Comparison of ENCODE assay signal across 27 cellular contexts in the genomic region with DNA sequence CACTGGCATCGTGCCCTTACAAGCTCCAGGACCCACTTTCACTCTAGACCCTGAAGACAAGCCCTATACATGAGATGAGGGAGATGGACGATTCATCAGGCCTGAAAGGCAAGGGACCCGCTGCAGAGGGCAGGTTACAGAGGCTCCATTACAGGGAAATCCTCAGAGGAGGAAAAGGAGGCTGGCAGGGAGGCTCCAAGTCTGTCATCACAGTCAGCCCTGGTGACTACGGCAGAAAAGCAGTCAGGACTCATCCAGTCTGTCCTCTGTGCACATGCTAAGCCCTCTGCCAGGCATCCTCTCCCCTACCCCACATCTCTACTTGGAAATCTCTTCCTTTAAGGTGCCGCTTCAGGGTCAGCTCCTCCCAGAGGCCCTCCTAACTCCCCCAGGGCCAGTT.
"Had no signal": no experiment of that assay in that cellular context is flagged by ENCODE, and none has a peak within 500 bp of the region (broad histone marks: within the 10 kb centered on the region; RNA-seq: fewer than 3 reads in every experiment).

No MANE protein-coding gene starts in this region.

- H3K27ac Mint-ChIP-seq: dendritic cell treated with granulocyte-macrophage colony-stimulating factor and Interleukin-4, amounts not matched to agents 40 ng/mL and 50 ng/mL, for 4 days; naive B cell; stimulated activated memory B cell treated with anti-CD40 and anti-IgM and Interleukin-4, amounts not matched to agents 10 μg/mL and 1 μg/mL and 100 μg/mL, for 72 hours; stimulated activated naive CD8-positive, alpha-beta T cell treated with anti-CD3 and anti-CD28 coated beads, Interleukin-15, Interleukin-2, amounts not matched to agents 100 ng/mL and 50 ng/mL, for 24 hours had no signal

- ATAC-seq: foreskin keratinocyte; gastroesophageal sphincter; left ventricle myocardium superior; mucosa of descending colon; natural killer cell treated with Interleukin-12 subunit alpha and Interleukin-12 subunit beta and Interleukin-15 and Interleukin-18, amount 100 ng/mL, for 72 hours; stimulated activated memory B cell treated with anti-CD40 and anti-IgM and Interleukin-4, amounts not matched to agents 10 μg/mL and 1 μg/mL and 100 μg/mL, for 72 hours; upper lobe of right lung had no signal

- H3K4me1 Mint-ChIP-seq: naive B cell; neural crest cell; stimulated activated memory B cell treated with anti-CD40 and anti-IgM and Interleukin-4, amounts not matched to agents 10 μg/mL and 1 μg/mL and 100 μg/mL, for 72 hours had no signal

- H3K27me3 Mint-ChIP-seq: dendritic cell treated with granulocyte-macrophage colony-stimulating factor and Interleukin-4, amounts not matched to agents 40 ng/mL and 50 ng/mL, for 4 days; natural killer cell treated with Interleukin-12 subunit alpha and Interleukin-12 subunit beta and Interleukin-15 and Interleukin-18, amount 100 ng/mL, for 72 hours; stimulated activated naive CD8-positive, alpha-beta T cell treated with anti-CD3 and anti-CD28 coated beads, Interleukin-15, Interleukin-2, amounts not matched to agents 100 ng/mL and 50 ng/mL, for 24 hours had no signal

- H3K9me3 ChIP-seq: lower lobe of right lung, mucosa of descending colon, prostate gland, sigmoid colon, thoracic aorta, upper lobe of right lung, uterus had no signal

- H3K4me3 Mint-ChIP-seq: dendritic cell treated with granulocyte-macrophage colony-stimulating factor and Interleukin-4, amounts not matched to agents 40 ng/mL and 50 ng/mL, for 4 days; immature natural killer cell; mesothelial cell of epicardium; naive B cell; natural killer cell treated with Interleukin-12 subunit alpha and Interleukin-12 subunit beta and Interleukin-15 and Interleukin-18, amount 100 ng/mL, for 72 hours; neural crest cell; stimulated activated memory B cell treated with anti-CD40 and anti-IgM and Interleukin-4, amounts not matched to agents 10 μg/mL and 1 μg/mL and 100 μg/mL, for 72 hours; stimulated activated naive CD8-positive, alpha-beta T cell treated with anti-CD3 and anti-CD28 coated beads, Interleukin-15, Interleukin-2, amounts not matched to agents 100 ng/mL and 50 ng/mL, for 24 hours had no signal

- H3K27ac ChIP-seq: esophagus muscularis mucosa, foreskin keratinocyte, gastroesophageal sphincter, lower lobe of right lung, prostate gland, sigmoid colon, thoracic aorta, tibial nerve, upper lobe of right lung, uterus had no signal

- H3K4me1 ChIP-seq: foreskin keratinocyte, lower lobe of right lung, prostate gland, upper lobe of right lung had no signal

- H3K9me3 Mint-ChIP-seq: dendritic cell treated with granulocyte-macrophage colony-stimulating factor and Interleukin-4, amounts not matched to agents 40 ng/mL and 50 ng/mL, for 4 days; immature natural killer cell; naive B cell; natural killer cell treated with Interleukin-12 subunit alpha and Interleukin-12 subunit beta and Interleukin-15 and Interleukin-18, amount 100 ng/mL, for 72 hours; neural crest cell; stimulated activated memory B cell treated with anti-CD40 and anti-IgM and Interleukin-4, amounts not matched to agents 10 μg/mL and 1 μg/mL and 100 μg/mL, for 72 hours; stimulated activated naive CD8-positive, alpha-beta T cell treated with anti-CD3 and anti-CD28 coated beads, Interleukin-15, Interleukin-2, amounts not matched to agents 100 ng/mL and 50 ng/mL, for 24 hours had no signal

- H3K4me3 ChIP-seq: esophagus muscularis mucosa, gastroesophageal sphincter, lower lobe of right lung, mucosa of descending colon, prostate gland, sigmoid colon, spleen, thoracic aorta, tibial nerve, upper lobe of right lung, uterus had no signal

- H3K36me3 Mint-ChIP-seq: mesothelial cell of epicardium; naive B cell; natural killer cell treated with Interleukin-12 subunit alpha and Interleukin-12 subunit beta and Interleukin-15 and Interleukin-18, amount 100 ng/mL, for 72 hours; stimulated activated memory B cell treated with anti-CD40 and anti-IgM and Interleukin-4, amounts not matched to agents 10 μg/mL and 1 μg/mL and 100 μg/mL, for 72 hours had no signal

- H3K27me3 ChIP-seq: esophagus muscularis mucosa, foreskin keratinocyte, gastroesophageal sphincter, sigmoid colon, tibial nerve, upper lobe of right lung, uterus had no signal

- H3K36me3 ChIP-seq: esophagus muscularis mucosa, gastroesophageal sphincter, lower lobe of right lung, prostate gland, sigmoid colon, spleen, thoracic aorta, tibial nerve, upper lobe of right lung, uterus had no signal

- DNase-seq: central memory CD4-positive, alpha-beta T cell; effector CD8-positive, alpha-beta T cell; foreskin keratinocyte; hypothalamus; immature natural killer cell; left ventricle myocardium superior; lower lobe of right lung; mucosa of descending colon; naive B cell; nucleus accumbens; right cardiac atrium; sigmoid colon; spleen; stimulated activated CD4-positive, alpha-beta T cell treated with anti-CD3 and anti-CD28 coated beads, Interleukin-4, amount 100 ng/mL, for 4 hours; upper lobe of right lung; uterus had no signal
